In genomic region chr16:47976609-47977180, GRCh38 we compare ENCODE assay signal across 21 cellular contexts.
DNase-seq lines count a peak whose midpoint lies in the region; ATAC-seq, FAIRE-seq and TF ChIP-seq lines count a peak whose summit lies in the region.
"Had no signal": no experiment of that assay in that cellular context is flagged by ENCODE, and none has a peak within 500 bp of the region (broad histone marks: within the 10 kb centered on the region; RNA-seq: fewer than 3 reads in every experiment).

No MANE protein-coding gene starts in this region.

- peaks cover 28% of the 10 kb centered on the region for H3K4me1 Mint-ChIP-seq in nephron progenitor cell
- H3K4me1 Mint-ChIP-seq: CD4-positive, CD25-positive, alpha-beta regulatory T cell; CD8-positive, alpha-beta memory T cell had no signal

- peak; percentile 13 for DNase-seq in Ammon's horn (ENCODE audit: low spot score)
- DNase-seq in HTR-8/SVneo (ENCODE audit: insufficient read length, low spot score): no peak
- peak; percentile 8 for DNase-seq in SK-N-DZ (ENCODE audit: low spot score)
- DNase-seq in nephron progenitor cell: no peak
- DNase-seq in HK-2 (ENCODE audit: unreplicated experiment): no peak
- DNase-seq in superior temporal gyrus (ENCODE audit: extremely low spot score): no peak
- no peak for DNase-seq in D341Med (ENCODE audit: low spot score)
- DNase-seq: BE2C; C1 segment of cervical spinal cord; CD4-positive, CD25-positive, alpha-beta regulatory T cell; CD8-positive, alpha-beta memory T cell; COR-L47; HCEC 1CT; HFFc6 had no signal

- H3K4me3 Mint-ChIP-seq in nephron progenitor cell: no peak overlapping the region
- H3K4me3 Mint-ChIP-seq: CD4-positive, CD25-positive, alpha-beta regulatory T cell; CD8-positive, alpha-beta memory T cell; GM23338; HFFc6 had no signal

- H3K9me3 Mint-ChIP-seq in nephron progenitor cell: no peaks in the 10 kb centered on the region
- H3K9me3 Mint-ChIP-seq: CD8-positive, alpha-beta memory T cell; GM23338; HFFc6 had no signal

- peaks cover 7% of the 10 kb centered on the region for H3K27me3 Mint-ChIP-seq in nephron progenitor cell (ENCODE audit: low read depth, poor library complexity)

- H3K36me3 Mint-ChIP-seq in nephron progenitor cell (ENCODE audit: low read depth): no peaks in the 10 kb centered on the region
- H3K36me3 Mint-ChIP-seq: CD4-positive, CD25-positive, alpha-beta regulatory T cell; CD8-positive, alpha-beta memory T cell had no signal

- peak; percentile 51 for FAIRE-seq in HTR-8/SVneo (lab: Jason Lieb, UNC)
- FAIRE-seq: D721Med, G401.6, GM12891, GM19239, H54 had no signal

- no peak for TF ChIP-seq CTCF in nephron progenitor cell (IDR thresholded peaks at IDR 0.05)

- peak overlapping the region; percentile 36 for H3K27ac Mint-ChIP-seq in nephron progenitor cell
- H3K27ac Mint-ChIP-seq: CD4-positive, CD25-positive, alpha-beta regulatory T cell; CD8-positive, alpha-beta memory T cell; GM23338; HFFc6 had no signal

- no peak for ATAC-seq in GM21526 (IDR thresholded peaks at IDR 0.05; ENCODE audit: low FRiP score, unreplicated experiment)
- ATAC-seq: GM23338 had no signal

Comparison
In these comparisons a context has a peak if more than half of its experiments do, and no peak if none do; other contexts are left out.
1. DNase-seq: peak in Ammon's horn (single experiment) and SK-N-DZ (single experiment); none in HTR-8/SVneo (single experiment), nephron progenitor cell (single experiment), HK-2 (single experiment), superior temporal gyrus (single experiment) and D341Med (single experiment).